ENCODE assay signal across 9 cellular contexts in genomic region chr3:48435774-48436476, GRCh38. TPM values are rescaled to one million over a fixed set of nuclear protein-coding genes. Genes with fewer than 3 reads are reported as not detected.
A peak's percentile ranks its signal among the peaks of the same experiment; 100 is the strongest.
DNase-seq lines count a peak whose midpoint lies in the region; ATAC-seq lines count a peak whose summit lies in the region.
"Had no signal": no experiment of that assay in that cellular context is flagged by ENCODE, and none has a peak within 500 bp of the region (broad histone marks: within the 10 kb centered on the region; RNA-seq: fewer than 3 reads in every experiment).

No MANE protein-coding gene starts in this region.

- H3K27ac ChIP-seq in CD4-positive, alpha-beta memory T cell (ENCODE audit: low read depth, low read length): peak overlapping the region; percentile 3

- no peaks in the 10 kb centered on the region for H3K9me3 Mint-ChIP-seq in CD4-positive, alpha-beta memory T cell
- no peaks in the 10 kb centered on the region for H3K9me3 Mint-ChIP-seq in activated CD8-positive, alpha-beta memory T cell treated with anti-CD3 and anti-CD28 coated beads, Interleukin-2, amount 10 ng/mL, durations not matched to agents 7 days and 5 days (ENCODE audit: low read depth)
- H3K9me3 Mint-ChIP-seq: T-helper 1 cell treated with Interleukin-12 subunit alpha and Interleukin-12 subunit beta and Interleukin-4 antibody, amounts not matched to agents 30 μg/mL and 1 μg/mL, for 36 hours had no signal

- H3K36me3 ChIP-seq in CD4-positive, alpha-beta memory T cell (ENCODE audit: insufficient read depth, low read length): no peaks in the 10 kb centered on the region
- peaks cover 54% of the 10 kb centered on the region for H3K36me3 ChIP-seq in NT2/D1 (ENCODE audit: insufficient read depth, insufficient read length, low read length)

- DNase-seq in CD4-positive, alpha-beta memory T cell: peak; percentile 78 to 84 (median 82)
- DNase-seq in NT2/D1 (ENCODE audit: low read depth, low spot score) (peak; percentile 90), epidermal melanocyte (ENCODE audit: insufficient read length, low spot score) (peak; percentile 89), middle frontal gyrus (ENCODE audit: extremely low spot score, low spot score) (peak; percentile 89)
- DNase-seq in activated CD8-positive, alpha-beta memory T cell treated with anti-CD3 and anti-CD28 coated beads, Interleukin-2, amount 10 ng/mL, durations not matched to agents 7 days and 5 days: peak; percentile 90
- DNase-seq in stimulated activated CD8-positive, alpha-beta memory T cell treated with anti-CD3 and anti-CD28 coated beads, Interleukin-2, amount 100 ng/mL, for 1 hour (ENCODE audit: low read depth in 2 of 2): peak; percentile 71 to 77

- POLR2A ChIA-PET in CD4-positive, alpha-beta memory T cell (lab: Charles Lee; ENCODE audit: partially characterized antibody): interaction anchor here (0.7 to 4.6 kb wide), 13 partner anchors 10 to 195 kb away, joined by 3 to 44 read pairs (median 5); partner anchors contain the start of genes ATRIP, SHISA5 and ZNF589

- H3K4me3 Mint-ChIP-seq in CD4-positive, alpha-beta memory T cell: no peak overlapping the region
- no peak overlapping the region for H3K4me3 Mint-ChIP-seq in activated CD8-positive, alpha-beta memory T cell treated with anti-CD3 and anti-CD28 coated beads, Interleukin-2, amount 10 ng/mL, durations not matched to agents 7 days and 5 days
- H3K4me3 Mint-ChIP-seq: T-helper 1 cell treated with Interleukin-12 subunit alpha and Interleukin-12 subunit beta and Interleukin-4 antibody, amounts not matched to agents 30 μg/mL and 1 μg/mL, for 36 hours had no signal

- no peaks in the 10 kb centered on the region for H3K9me3 ChIP-seq in CD4-positive, alpha-beta memory T cell (ENCODE audit: control insufficient read depth in 1 of 2, low read length in 2 of 2)
- no peaks in the 10 kb centered on the region for H3K9me3 ChIP-seq in NT2/D1 (ENCODE audit: insufficient read depth, low read length)

- H3K27me3 Mint-ChIP-seq in CD4-positive, alpha-beta memory T cell: no peaks in the 10 kb centered on the region
- H3K27me3 Mint-ChIP-seq in activated CD8-positive, alpha-beta memory T cell treated with anti-CD3 and anti-CD28 coated beads, Interleukin-2, amount 10 ng/mL, durations not matched to agents 7 days and 5 days: no peaks in the 10 kb centered on the region

- no peak overlapping the region for H3K27ac Mint-ChIP-seq in CD4-positive, alpha-beta memory T cell
- H3K27ac Mint-ChIP-seq in activated CD8-positive, alpha-beta memory T cell treated with anti-CD3 and anti-CD28 coated beads, Interleukin-2, amount 10 ng/mL, durations not matched to agents 7 days and 5 days: no peak overlapping the region
- H3K27ac Mint-ChIP-seq: T-helper 1 cell treated with Interleukin-12 subunit alpha and Interleukin-12 subunit beta and Interleukin-4 antibody, amounts not matched to agents 30 μg/mL and 1 μg/mL, for 36 hours had no signal

- CTCF ChIA-PET in CD4-positive, alpha-beta memory T cell (lab: Charles Lee; ENCODE audit: partially characterized antibody): interaction anchor here (0.6 to 9.7 kb wide), 72 partner anchors 8 to 1156 kb away, joined by 3 to 381 read pairs (median 6); partner anchors contain the start of genes ATRIP, CDC25A, NME6 and PFKFB4
- CTCF ChIA-PET in activated CD8-positive, alpha-beta memory T cell treated with anti-CD3 and anti-CD28 coated beads, Interleukin-2, amount 10 ng/mL, durations not matched to agents 7 days and 5 days (lab: Charles Lee): interaction anchor here (0.6 to 6.3 kb wide), 97 partner anchors 8 to 820 kb away, joined by 3 to 176 read pairs (median 6); partner anchors contain the start of genes ATRIP, CDC25A, IP6K2 and NME6

- peak; percentile 29 for ATAC-seq in HG03196 (IDR thresholded peaks at IDR 0.05; ENCODE audit: unreplicated experiment)
- peak; percentile 38 for ATAC-seq in activated CD8-positive, alpha-beta memory T cell treated with anti-CD3 and anti-CD28 coated beads, Interleukin-2, amount 10 ng/mL, durations not matched to agents 7 days and 5 days
- ATAC-seq in HG02571 (IDR thresholded peaks at IDR 0.05; ENCODE audit: unreplicated experiment): no peak

- H3K4me1 ChIP-seq in CD4-positive, alpha-beta memory T cell (ENCODE audit: insufficient read depth, low read length): peaks cover 23% of the 10 kb centered on the region
- H3K4me1 ChIP-seq in NT2/D1 (ENCODE audit: insufficient read depth, insufficient read length): peaks cover 13% of the 10 kb centered on the region

- no peaks in the 10 kb centered on the region for H3K27me3 ChIP-seq in CD4-positive, alpha-beta memory T cell (ENCODE audit: insufficient read depth, low read length)
- H3K27me3 ChIP-seq in NT2/D1 (ENCODE audit: insufficient read depth, insufficient read length): no peaks in the 10 kb centered on the region

- H3K36me3 Mint-ChIP-seq in CD4-positive, alpha-beta memory T cell: peaks cover 0 to 21% of the 10 kb centered on the region in 2 donors
- H3K36me3 Mint-ChIP-seq in activated CD8-positive, alpha-beta memory T cell treated with anti-CD3 and anti-CD28 coated beads, Interleukin-2, amount 10 ng/mL, durations not matched to agents 7 days and 5 days: peaks cover 16% of the 10 kb centered on the region

- intact Hi-C loops in CD4-positive, alpha-beta memory T cell (cut with micrococcal nuclease): loop anchor here (1.0 kb wide), 5 partner anchors 10 to 204 kb away; partner anchors contain the start of gene ATRIP

- no peak overlapping the region for H3K4me3 ChIP-seq in CD4-positive, alpha-beta memory T cell (ENCODE audit: low read length in 2 of 2)
- H3K4me3 ChIP-seq in NT2/D1 (ENCODE audit: insufficient read length, low read depth): no peak overlapping the region

- H3K4me1 Mint-ChIP-seq in CD4-positive, alpha-beta memory T cell: peaks cover 16 to 44% (median 26%) of the 10 kb centered on the region in 4 donors
- H3K4me1 Mint-ChIP-seq in activated CD8-positive, alpha-beta memory T cell treated with anti-CD3 and anti-CD28 coated beads, Interleukin-2, amount 10 ng/mL, durations not matched to agents 7 days and 5 days: peaks cover 34% of the 10 kb centered on the region

- H3K9ac ChIP-seq in NT2/D1 (ENCODE audit: insufficient read length, low read depth): no peak overlapping the region

RNA-seq across cellular contexts. Expression of gene CCDC51, which starts 4.0 kb away (rescaled TPM):
- total RNA-seq in CD4-positive, alpha-beta memory T cell: 1 to 10 TPM; 5.1 to 5.4 TPM
- polyA plus RNA-seq in CD4-positive, alpha-beta memory T cell: 10 to 100 TPM in 1 of 2 donors, 1 to 10 TPM in 1; 6.6 to 13.3 TPM
- 10 to 100 TPM; 18.4 to 21.9 TPM for total RNA-seq in activated CD8-positive, alpha-beta memory T cell treated with anti-CD3 and anti-CD28 coated beads, Interleukin-2, amount 10 ng/mL, durations not matched to agents 7 days and 5 days

RNA-seq across cellular contexts. Expression of gene TMA7, which starts 4.1 kb away (rescaled TPM):
- 100 to 1,000 TPM; 309 to 310 TPM for total RNA-seq in CD4-positive, alpha-beta memory T cell
- polyA plus RNA-seq in CD4-positive, alpha-beta memory T cell: 100 to 1,000 TPM; 765 to 952 TPM
- total RNA-seq in activated CD8-positive, alpha-beta memory T cell treated with anti-CD3 and anti-CD28 coated beads, Interleukin-2, amount 10 ng/mL, durations not matched to agents 7 days and 5 days: 100 to 1,000 TPM; 219 to 298 TPM

RNA-seq across cellular contexts. Expression of gene PLXNB1, which starts 6.0 kb away (rescaled TPM):
- 1 to 10 TPM; 2.6 to 5.0 TPM for total RNA-seq in CD4-positive, alpha-beta memory T cell
- polyA plus RNA-seq in CD4-positive, alpha-beta memory T cell: under 1 TPM in 1 of 2 donors, not detected in 1; 0.48 TPM
- 1 to 10 TPM; 1.8 to 4.0 TPM for total RNA-seq in activated CD8-positive, alpha-beta memory T cell treated with anti-CD3 and anti-CD28 coated beads, Interleukin-2, amount 10 ng/mL, durations not matched to agents 7 days and 5 days

RNA-seq across cellular contexts. Expression of gene ATRIP, which starts 10.6 kb away (rescaled TPM):
- 10 to 100 TPM; 14.9 to 15.2 TPM for total RNA-seq in CD4-positive, alpha-beta memory T cell
- polyA plus RNA-seq in CD4-positive, alpha-beta memory T cell: 10 to 100 TPM; 11.3 to 15.4 TPM
- total RNA-seq in activated CD8-positive, alpha-beta memory T cell treated with anti-CD3 and anti-CD28 coated beads, Interleukin-2, amount 10 ng/mL, durations not matched to agents 7 days and 5 days: 10 to 100 TPM; 20.9 to 21.2 TPM
